Comparison of ENCODE assay signal across 19 cellular contexts in the genomic region with DNA sequence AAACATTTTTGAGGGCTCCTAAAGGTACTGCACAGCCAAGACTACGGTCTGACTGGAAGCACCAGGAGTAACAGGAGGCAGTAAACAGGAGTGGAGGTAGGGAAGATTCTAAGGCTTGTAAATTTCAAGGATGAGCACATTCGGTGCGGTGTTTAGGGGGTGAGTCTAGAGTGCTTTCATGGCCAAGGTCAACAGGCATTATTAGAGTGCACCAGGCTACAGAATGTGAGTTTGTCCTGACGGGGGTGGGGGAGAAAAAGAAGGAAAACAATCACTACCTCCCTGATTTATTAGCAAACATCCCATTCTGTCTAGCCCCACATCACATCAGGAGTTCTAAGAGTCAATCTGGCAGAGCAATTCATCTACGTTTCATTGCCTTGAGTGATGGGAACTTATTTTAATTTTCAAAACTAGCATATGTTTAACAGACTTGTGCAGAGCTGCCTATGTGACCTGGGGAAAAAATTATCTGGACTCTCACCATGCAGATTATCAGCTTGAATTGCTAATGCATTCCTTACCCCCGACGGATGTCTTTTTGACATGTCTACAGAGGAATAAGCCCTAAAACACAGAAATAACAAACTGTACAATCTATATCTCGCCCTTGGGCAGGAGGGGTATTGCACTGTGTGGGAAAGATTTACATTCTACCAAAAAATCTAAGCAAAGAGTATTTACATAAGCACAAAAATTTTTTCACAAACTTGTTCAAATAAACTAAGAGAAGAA. TPM values are rescaled to one million over a fixed set of nuclear protein-coding genes. Genes with fewer than 3 reads are reported as not detected.
DNase-seq lines count a peak whose midpoint lies in the region; ATAC-seq and TF ChIP-seq lines count a peak whose summit lies in the region.
"Had no signal": no experiment of that assay in that cellular context is flagged by ENCODE, and none has a peak within 500 bp of the region (broad histone marks: within the 10 kb centered on the region; RNA-seq: fewer than 3 reads in every experiment).

No MANE protein-coding gene starts in this region.

- peak; percentile 11 for ATAC-seq in Right ventricle myocardium superior (ENCODE audit: poor library complexity)
- ATAC-seq in Right ventricle myocardium inferior: no peak
- peak; percentile 20 for ATAC-seq in left colon
- no peak for ATAC-seq in HG02798 (IDR thresholded peaks at IDR 0.05; ENCODE audit: poor library complexity, unreplicated experiment)
- ATAC-seq: A549 had no signal

- CTCF ChIA-PET in CD8-positive, alpha-beta memory T cell (lab: Charles Lee): no interaction called here

- no peak overlapping the region for H3K4me3 Mint-ChIP-seq in CD8-positive, alpha-beta memory T cell
- H3K4me3 Mint-ChIP-seq: activated CD4-positive, alpha-beta T cell treated with anti-CD3 and anti-CD28 coated beads, Interleukin-2, amount 10 ng/mL, durations not matched to agents 24 days and 14 days; activated naive CD4-positive, alpha-beta T cell treated with anti-CD3 and anti-CD28 coated beads for 36 hours had no signal

- H3K27me3 Mint-ChIP-seq in CD8-positive, alpha-beta memory T cell: peaks cover 3 to 8% of the 10 kb centered on the region in 2 donors
- H3K27me3 Mint-ChIP-seq: activated CD4-positive, alpha-beta T cell treated with anti-CD3 and anti-CD28 coated beads, Interleukin-2, amount 10 ng/mL, durations not matched to agents 24 days and 14 days; CD4-positive, CD25-positive, alpha-beta regulatory T cell had no signal

- H3K27me3 ChIP-seq in CD8-positive, alpha-beta memory T cell (ENCODE audit: insufficient read depth, low read length, poor library complexity, severe bottlenecking): no peaks in the 10 kb centered on the region
- H3K27me3 ChIP-seq: neutrophil had no signal

- intact Hi-C loops in Right ventricle myocardium superior (cut with DNase I) (no loop called here), Right ventricle myocardium inferior (cut with DNase I) (loop anchor here (5.0 kb wide), 1 partner anchor 42 kb away; no protein-coding TSS in a partner anchor), left colon (cut with DNase I, micrococcal nuclease) (no loop called here)

- no peak for TF ChIP-seq CTCF in choroid plexus epithelial cell (conservative IDR thresholded peaks at IDR 0.05; ENCODE audit: low read depth, low read length)

- H3K36me3 Mint-ChIP-seq in CD8-positive, alpha-beta memory T cell: peaks cover 0 to 2% (median 0%) of the 10 kb centered on the region in 3 donors

- H3K9me3 ChIP-seq in CD8-positive, alpha-beta memory T cell (ENCODE audit: low read length): no peaks in the 10 kb centered on the region
- H3K9me3 ChIP-seq: A549, neutrophil had no signal

- no peaks in the 10 kb centered on the region for H3K4me1 ChIP-seq in CD8-positive, alpha-beta memory T cell (ENCODE audit: insufficient read depth, low read length)

- no peak overlapping the region for H3K27ac Mint-ChIP-seq in CD8-positive, alpha-beta memory T cell
- H3K27ac Mint-ChIP-seq: activated CD4-positive, alpha-beta T cell treated with anti-CD3 and anti-CD28 coated beads, Interleukin-2, amount 10 ng/mL, durations not matched to agents 24 days and 14 days; activated naive CD4-positive, alpha-beta T cell treated with anti-CD3 and anti-CD28 coated beads for 36 hours; CD4-positive, CD25-positive, alpha-beta regulatory T cell had no signal

- no peak overlapping the region for H3K27ac ChIP-seq in CD8-positive, alpha-beta memory T cell (ENCODE audit: low read depth, low read length)
- H3K27ac ChIP-seq: A549, neutrophil had no signal

- POLR2A ChIA-PET in CD8-positive, alpha-beta memory T cell (lab: Charles Lee): no interaction called here

- DNase-seq in Right ventricle myocardium superior (no peak), Right ventricle myocardium inferior (ENCODE audit: missing footprints) (no peak), choroid plexus epithelial cell (ENCODE audit: low read depth) (peak; percentile 50), left colon (no peak), HCEC 1CT (no peak), NCI-H1930 (lab: John Stamatoyannopoulos, UW) (no peak)
- no peak for DNase-seq in CD8-positive, alpha-beta memory T cell
- DNase-seq: activated CD4-positive, alpha-beta T cell treated with anti-CD3 and anti-CD28 coated beads, Interleukin-2, amount 10 ng/mL, durations not matched to agents 24 days and 14 days; activated naive CD4-positive, alpha-beta T cell treated with anti-CD3 and anti-CD28 coated beads for 36 hours; activated T-cell treated with anti-CD3 and anti-CD28 coated beads for 4 hours; caudate nucleus; CD4-positive, CD25-positive, alpha-beta regulatory T cell; effector memory CD4-positive, alpha-beta T cell; foreskin melanocyte; midbrain; T1000 had no signal

- no peaks in the 10 kb centered on the region for H3K4me1 Mint-ChIP-seq in CD8-positive, alpha-beta memory T cell
- H3K4me1 Mint-ChIP-seq: activated CD4-positive, alpha-beta T cell treated with anti-CD3 and anti-CD28 coated beads, Interleukin-2, amount 10 ng/mL, durations not matched to agents 24 days and 14 days had no signal

- H3K9me3 Mint-ChIP-seq in CD8-positive, alpha-beta memory T cell: no peaks in the 10 kb centered on the region
- H3K9me3 Mint-ChIP-seq: activated CD4-positive, alpha-beta T cell treated with anti-CD3 and anti-CD28 coated beads, Interleukin-2, amount 10 ng/mL, durations not matched to agents 24 days and 14 days; activated naive CD4-positive, alpha-beta T cell treated with anti-CD3 and anti-CD28 coated beads for 36 hours; CD4-positive, CD25-positive, alpha-beta regulatory T cell had no signal

- no peaks in the 10 kb centered on the region for H3K36me3 ChIP-seq in CD8-positive, alpha-beta memory T cell (ENCODE audit: insufficient read depth, low read length)
- H3K36me3 ChIP-seq: neutrophil had no signal

- no peak overlapping the region for H3K4me3 ChIP-seq in choroid plexus epithelial cell (ENCODE audit: low read depth, low read length)
- H3K4me3 ChIP-seq in CD8-positive, alpha-beta memory T cell (ENCODE audit: low read length): no peak overlapping the region
- H3K4me3 ChIP-seq: A549 had no signal

RNA-seq across cellular contexts. Expression of a gene that starts 45.0 kb away (rescaled TPM):
- total RNA-seq in Right ventricle myocardium superior (292 TPM), Right ventricle myocardium inferior (321 TPM), left colon (100 to 1,000 TPM; 884 to 960 TPM)
- 10 to 100 TPM; 15.2 to 15.3 TPM for total RNA-seq in CD8-positive, alpha-beta memory T cell
- 5.3 TPM for polyA plus RNA-seq in CD8-positive, alpha-beta memory T cell

Comparison
In these comparisons a context has a peak if more than half of its experiments do, and no peak if none do; other contexts are left out.
1. ATAC-seq: peak in Right ventricle myocardium superior (single experiment) and left colon (single experiment); none in Right ventricle myocardium inferior (single experiment) and HG02798 (single experiment).
2. RNA of a gene that starts 45.0 kb away (total RNA-seq): 884 to 960 TPM in left colon, 321 TPM in Right ventricle myocardium inferior (single experiment) and 292 TPM in Right ventricle myocardium superior (single experiment); 15.2 to 15.3 TPM in CD8-positive, alpha-beta memory T cell; every median in the first group is over 10 times any median in the second.